In the genomic region with DNA sequence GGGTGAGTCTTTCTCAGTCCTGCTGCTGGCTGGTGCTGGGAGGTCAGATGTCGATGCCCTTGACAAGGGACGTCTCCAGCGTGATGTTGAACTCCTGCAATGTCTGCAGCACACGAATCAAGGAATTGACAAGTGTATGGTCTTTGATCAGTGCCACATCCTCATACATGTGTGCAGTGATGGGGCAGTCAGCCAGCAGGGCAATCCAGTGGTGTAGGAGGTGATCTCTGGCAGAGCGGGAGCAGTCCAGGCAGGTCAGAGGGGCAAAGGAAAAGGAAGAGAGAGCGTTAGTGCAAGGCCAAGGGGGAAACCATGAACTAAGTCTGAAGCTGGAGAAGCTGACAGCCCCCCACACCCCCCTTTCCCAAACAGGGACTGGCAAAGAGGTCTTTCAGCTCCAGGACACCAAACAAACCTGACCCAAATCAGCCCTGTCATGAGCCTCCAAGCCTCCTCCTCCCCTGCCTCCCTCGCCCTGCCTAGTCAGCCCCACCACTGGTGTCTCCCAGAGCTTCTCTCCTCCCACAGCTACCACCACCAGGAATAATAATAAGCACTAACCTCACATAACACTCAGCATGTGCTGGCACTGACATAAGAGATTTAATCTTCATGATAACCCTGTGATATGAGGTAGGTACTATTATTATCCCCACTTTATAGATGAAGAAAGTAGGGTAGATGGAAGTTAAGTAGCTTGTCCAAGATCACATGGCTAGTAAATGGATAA, we compare ENCODE assay signal across 10 cellular contexts. TPM values are rescaled to one million over a fixed set of nuclear protein-coding genes. Genes with fewer than 3 reads are reported as not detected.
DNase-seq lines count a peak whose midpoint lies in the region; ATAC-seq, FAIRE-seq and TF ChIP-seq lines count a peak whose summit lies in the region.
"Had no signal": no experiment of that assay in that cellular context is flagged by ENCODE, and none has a peak within 500 bp of the region (broad histone marks: within the 10 kb centered on the region; RNA-seq: fewer than 3 reads in every experiment).

No MANE protein-coding gene starts in this region.

- DNase-seq in HT-29 (ENCODE audit: low spot score) (peak; percentile 30), breast epithelium (ENCODE audit: low spot score in 2 of 2) (no peak), NCI-H82 treated with DMSO at 0.1 percent for 48 hours (lab: John Stamatoyannopoulos, UW; ENCODE audit: unreplicated experiment) (no peak), GM19239 (ENCODE audit: insufficient read length, low spot score) (no peak)
- DNase-seq: effector memory CD8-positive, alpha-beta T cell; GOT3; T-helper 9 cell had no signal

- no peaks in the 10 kb centered on the region for H3K27me3 ChIP-seq in breast epithelium
- no peaks in the 10 kb centered on the region for H3K27me3 ChIP-seq in parathyroid adenoma (ENCODE audit: control insufficient read depth, insufficient read depth, low read length)

- no peak for ATAC-seq in HG02970 (IDR thresholded peaks at IDR 0.05; ENCODE audit: low FRiP score, unreplicated experiment)

- H2AFZ ChIP-seq in parathyroid adenoma, result no peak overlapping the region

- no peaks in the 10 kb centered on the region for H3K36me3 ChIP-seq in breast epithelium
- H3K36me3 ChIP-seq in parathyroid adenoma (ENCODE audit: control insufficient read depth, insufficient read depth, low read length), result no peaks in the 10 kb centered on the region

- no peaks in the 10 kb centered on the region for H3K79me2 ChIP-seq in parathyroid adenoma

- intact Hi-C loops in breast epithelium (cut with DNase I; ENCODE audit: low total_unique reads), result no loop called here

- H3K4me1 ChIP-seq in breast epithelium, result peaks cover 4 to 18% of the 10 kb centered on the region in 2 donors
- H3K4me1 ChIP-seq in parathyroid adenoma, result peaks cover 24% of the 10 kb centered on the region

- TF ChIP-seq CTCF in C4-2B (conservative IDR thresholded peaks at IDR 0.05), result no peak
- TF ChIP-seq CTCF in breast epithelium (IDR thresholded peaks at IDR 0.05), result no peak
- no peak for TF ChIP-seq CTCF in parathyroid adenoma (IDR thresholded peaks at IDR 0.05)

- H3K9ac ChIP-seq in parathyroid adenoma, result no peak overlapping the region

- H3K4me2 ChIP-seq in parathyroid adenoma (ENCODE audit: low read length), result no peak overlapping the region

- H3K9me3 ChIP-seq in breast epithelium (no peaks in the 10 kb centered on the region), parathyroid adenoma (ENCODE audit: control insufficient read depth, low read length) (no peaks in the 10 kb centered on the region)

- no peak for TF ChIP-seq POLR2A in breast epithelium (IDR thresholded peaks at IDR 0.05)

- FAIRE-seq in GM19239 (lab: Jason Lieb, UNC), result no peak

- H3K27ac ChIP-seq in C4-2B (peak overlapping the region; percentile 74), breast epithelium (peak overlapping the region; percentile 80 to 89), parathyroid adenoma (peak overlapping the region; percentile 81)

- H3K4me3 ChIP-seq in breast epithelium, result no peak overlapping the region
- H3K4me3 ChIP-seq in parathyroid adenoma (ENCODE audit: low read depth, low read length), result no peak overlapping the region

RNA-seq across cellular contexts. Expression of gene SCUBE2, which starts 48.4 kb away (rescaled TPM):
- not detected in 2 replicates for total RNA-seq in HT-29 (2014; rRNA removed; shearing (Covaris generic))
- 100 to 1,000 TPM in 1 of 3 donors, 10 to 100 TPM in 2; 35.7 to 139 (median 78.7) TPM for total RNA-seq in breast epithelium

Comparison
In these comparisons a context has a peak if more than half of its experiments do, and no peak if none do; other contexts are left out.
1. RNA of gene SCUBE2, which starts 48.4 kb away (total RNA-seq): 35.7 to 139 TPM in breast epithelium; not detected in HT-29; every median in the first group is over 10 times any median in the second.
2. Peak in every context shown above with its lines, with median percentiles within 50 percentile points of each other: H3K27ac ChIP-seq.